In the genomic region with DNA sequence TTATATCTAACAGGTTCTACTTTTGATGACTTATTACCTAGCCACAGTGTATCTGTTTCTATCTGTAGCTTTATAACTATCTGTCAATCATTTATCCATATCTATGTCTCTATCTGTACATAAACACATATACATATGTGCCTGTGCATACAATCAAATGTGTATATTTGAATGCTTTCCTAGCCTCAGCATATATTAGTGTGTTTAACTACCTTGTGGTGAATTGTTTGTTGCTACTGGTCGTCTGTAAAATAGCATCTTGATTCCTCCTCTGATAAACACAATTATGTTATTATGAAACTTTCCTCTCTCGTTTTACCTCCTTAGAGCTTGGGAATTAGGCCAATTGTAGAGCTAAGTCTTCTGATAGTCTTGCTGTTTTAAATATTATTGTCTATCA, we compare ENCODE assay signal across 9 cellular contexts. TPM values are rescaled to one million over a fixed set of nuclear protein-coding genes. Genes with fewer than 3 reads are reported as not detected.
DNase-seq lines count a peak whose midpoint lies in the region; ATAC-seq and TF ChIP-seq lines count a peak whose summit lies in the region.
"Had no signal": no experiment of that assay in that cellular context is flagged by ENCODE, and none has a peak within 500 bp of the region (broad histone marks: within the 10 kb centered on the region; RNA-seq: fewer than 3 reads in every experiment).

No MANE protein-coding gene starts in this region.

- no peak overlapping the region for H3K14ac ChIP-seq in H9 (ENCODE audit: insufficient read depth, low read length)

- no peak for TF ChIP-seq EP300 in transverse colon (IDR thresholded peaks at IDR 0.05; ENCODE audit: low read depth)

- H2BK120ac ChIP-seq in H9 (ENCODE audit: low read depth, low read length, poor library complexity, severe bottlenecking), result no peak overlapping the region

- H3K9me3 Mint-ChIP-seq in stimulated activated naive CD8-positive, alpha-beta T cell treated with anti-CD3 and anti-CD28 coated beads, Interleukin-15, Interleukin-2, amounts not matched to agents 100 ng/mL and 50 ng/mL, for 24 hours, result no peaks in the 10 kb centered on the region
- H3K9me3 Mint-ChIP-seq in brain, result no peaks in the 10 kb centered on the region
- H3K9me3 Mint-ChIP-seq in H9, result no peaks in the 10 kb centered on the region

- H2BK15ac ChIP-seq in H9 (ENCODE audit: low read depth, low read length), result no peak overlapping the region

- peaks cover 4% of the 10 kb centered on the region for H3K36me3 Mint-ChIP-seq in stimulated activated naive CD8-positive, alpha-beta T cell treated with anti-CD3 and anti-CD28 coated beads, Interleukin-15, Interleukin-2, amounts not matched to agents 100 ng/mL and 50 ng/mL, for 24 hours (ENCODE audit: low read depth)
- H3K36me3 Mint-ChIP-seq in brain (no peaks in the 10 kb centered on the region), H9 (ENCODE audit: insufficient read depth in 1 of 3, low read depth in 3 of 3) (no peaks in the 10 kb centered on the region; a peak in 1 of 7 replicates)

- in situ Hi-C loops in transverse colon (cut with MboI; ENCODE audit: low pct_ligation_motif_present in 1 of 4, low pct_unique_long_range_greater_than_20kb in 1 of 4, low sequenced_read_pairs in 3 of 4), result no loop called here

- peak overlapping the region; percentile 78 for H3K4me3 Mint-ChIP-seq in stimulated activated naive CD8-positive, alpha-beta T cell treated with anti-CD3 and anti-CD28 coated beads, Interleukin-15, Interleukin-2, amounts not matched to agents 100 ng/mL and 50 ng/mL, for 24 hours
- H3K4me3 Mint-ChIP-seq in brain (peak overlapping the region in 3 of 5 experiments; percentile 0 to 24 (median 9)), H9 (no peak overlapping the region)

- intact Hi-C loops in transverse colon (cut with DNase I; ENCODE audit: low total_unique reads), result no loop called here

- WGBS in transverse colon (ENCODE audit: low coverage in 1 of 2), 2 donors, result 20 to 40% methylated on average over 1 to 2 of the region's 2 CpGs
- no CpG with 5 or more reads among the region's 2 CpGs for WGBS in H9 (ENCODE audit: extremely low coverage, insufficient read length, low lambda C conversion rate)

- no peak overlapping the region for H3K18ac ChIP-seq in H9 (ENCODE audit: insufficient read length, low read depth, low read length)

- H3K27ac Mint-ChIP-seq in stimulated activated naive CD8-positive, alpha-beta T cell treated with anti-CD3 and anti-CD28 coated beads, Interleukin-15, Interleukin-2, amounts not matched to agents 100 ng/mL and 50 ng/mL, for 24 hours, result peak overlapping the region; percentile 83
- H3K27ac Mint-ChIP-seq in brain (peak overlapping the region in 1 of 5 experiments; percentile 42), H9 (peak overlapping the region in 1 of 3 experiments; percentile 68; a peak in 1 of 7 replicates)

- no peak for TF ChIP-seq POLR2A in transverse colon (IDR thresholded peaks at IDR 0.05)

- H3K23me2 ChIP-seq in H9 (ENCODE audit: insufficient read length, low read depth, low read length, poor library complexity, severe bottlenecking), result no peaks in the 10 kb centered on the region

- H4K20me1 ChIP-seq in H9 (ENCODE audit: control insufficient read depth, insufficient read depth, insufficient read length), result no peaks in the 10 kb centered on the region

- no peak overlapping the region for H3K23ac ChIP-seq in H9 (ENCODE audit: insufficient read length, low read depth, low read length)

- no peak overlapping the region for H4K8ac ChIP-seq in H9 (replicated peaks; ENCODE audit: insufficient read length, low read depth, low read length)

- H3K4me1 ChIP-seq in transverse colon, result peaks cover 3 to 33% (median 6%) of the 10 kb centered on the region in 4 donors
- no peaks in the 10 kb centered on the region for H3K4me1 ChIP-seq in H9 (ENCODE audit: insufficient read depth, low read length)

- H3K4ac ChIP-seq in H9 (ENCODE audit: low read depth, low read length), result no peak overlapping the region

- H3K4me1 Mint-ChIP-seq in stimulated activated naive CD8-positive, alpha-beta T cell treated with anti-CD3 and anti-CD28 coated beads, Interleukin-15, Interleukin-2, amounts not matched to agents 100 ng/mL and 50 ng/mL, for 24 hours (ENCODE audit: low read depth), result peaks cover 92% of the 10 kb centered on the region
- H3K4me1 Mint-ChIP-seq in brain (peaks cover 29% of the 10 kb centered on the region), H9 (peaks cover 34% of the 10 kb centered on the region in 2 experiments)

- no peak overlapping the region for H4K5ac ChIP-seq in H9 (ENCODE audit: insufficient read length, low read depth, low read length)

- no peak overlapping the region for H2BK12ac ChIP-seq in H9 (ENCODE audit: insufficient read length, low read depth, low read length)

- H3K36me3 ChIP-seq in transverse colon, result no peaks in the 10 kb centered on the region

- H3K79me2 ChIP-seq in H9 (ENCODE audit: insufficient read depth, low read length), result peaks cover 3% of the 10 kb centered on the region; the same call in 1 of the 2 replicates

- no peak overlapping the region for H4K91ac ChIP-seq in H9 (ENCODE audit: insufficient read length, low read depth, low read length)

- H3K4me2 ChIP-seq in H9 (ENCODE audit: insufficient read depth, insufficient read length, low read length), result no peak overlapping the region

- H3K4me3 ChIP-seq in transverse colon, result no peak overlapping the region

- H3T11ph ChIP-seq in H9 (ENCODE audit: low read length), result no peak overlapping the region

- H2BK20ac ChIP-seq in H9 (ENCODE audit: low read depth, low read length, poor library complexity, severe bottlenecking), result no peak overlapping the region

- H3K27me3 Mint-ChIP-seq in stimulated activated naive CD8-positive, alpha-beta T cell treated with anti-CD3 and anti-CD28 coated beads, Interleukin-15, Interleukin-2, amounts not matched to agents 100 ng/mL and 50 ng/mL, for 24 hours, result no peaks in the 10 kb centered on the region
- H3K27me3 Mint-ChIP-seq in brain (no peaks in the 10 kb centered on the region), H9 (ENCODE audit: low read depth) (no peaks in the 10 kb centered on the region)

- no peak for DNase-seq in stimulated activated naive CD8-positive, alpha-beta T cell treated with anti-CD3 and anti-CD28 coated beads, Interleukin-15, Interleukin-2, amounts not matched to agents 100 U/mL and 50 U/mL, for 24 hours
- no peak for DNase-seq in GOT3 (lab: John Stamatoyannopoulos, UW)
- no peak for DNase-seq in hippocampal formation (lab: John Stamatoyannopoulos, UW)
- no peak for DNase-seq in transverse colon
- DNase-seq in H9, result no peak
- DNase-seq: T1000 had no signal

- H3K79me1 ChIP-seq in H9 (ENCODE audit: insufficient read depth, low read depth, low read length, poor library complexity, severe bottlenecking), result no peaks in the 10 kb centered on the region

- H3K27me3 ChIP-seq in transverse colon (no peaks in the 10 kb centered on the region), H9 (ENCODE audit: insufficient read depth, low read length) (no peaks in the 10 kb centered on the region)

- H3K9ac ChIP-seq in H9 (ENCODE audit: extremely low read depth, insufficient read length, low read length), result no peak overlapping the region

- no peak overlapping the region for H3K56ac ChIP-seq in H9 (ENCODE audit: insufficient read length, low read depth, low read length)

- H2AK5ac ChIP-seq in H9 (ENCODE audit: insufficient read length, low read length), result no peak overlapping the region

- H3K27ac ChIP-seq in transverse colon (peak overlapping the region in 2 of 4 donors; percentile 40 to 52), H9 (ENCODE audit: insufficient read length, low read depth, low read length) (no peak overlapping the region)

- no peak for ATAC-seq in stimulated activated naive CD8-positive, alpha-beta T cell treated with anti-CD3 and anti-CD28 coated beads, Interleukin-15, Interleukin-2, amounts not matched to agents 100 U/mL and 50 U/mL, for 24 hours
- ATAC-seq in HG03135 (IDR thresholded peaks at IDR 0.05; ENCODE audit: unreplicated experiment), result peak; percentile 39

- H3K9me3 ChIP-seq in transverse colon (no peaks in the 10 kb centered on the region), H9 (ENCODE audit: control insufficient read depth, low read depth, low read length) (no peaks in the 10 kb centered on the region)

- no peak for TF ChIP-seq CTCF in brain (conservative IDR thresholded peaks at IDR 0.05)
- TF ChIP-seq CTCF in transverse colon (IDR thresholded peaks at IDR 0.05), result no peak
- TF ChIP-seq CTCF in H9 (conservative IDR thresholded peaks at IDR 0.05), result no peak

- no peak overlapping the region for H2AFZ ChIP-seq in H9 (ENCODE audit: low read length)

- no peak overlapping the region for H2BK5ac ChIP-seq in H9 (ENCODE audit: insufficient read length, low read length)

RNA-seq across cellular contexts. Expression of a gene that starts 44.4 kb away (rescaled TPM):
- polyA plus RNA-seq in brain (ENCODE audit: insufficient read depth, low read depth, low replicate concordance), result 8.1 TPM
- total RNA-seq in transverse colon (10 to 100 TPM in 1 of 4 donors, 1 to 10 TPM in 3; 3.6 to 26.0 (median 6.1) TPM), H9 (2021) (27.9 and 34.0 TPM in 2 replicates)

Comparison
In these comparisons a context has a peak if more than half of its experiments do, and no peak if none do; other contexts are left out.
1. H3K4me3 Mint-ChIP-seq: peak in stimulated activated naive CD8-positive, alpha-beta T cell treated with anti-CD3 and anti-CD28 coated beads, Interleukin-15, Interleukin-2, amounts not matched to agents 100 ng/mL and 50 ng/mL, for 24 hours (single experiment) and brain (3 of 5); none in H9 (0 of 2).